In genomic region chr22:19579880-19580279, GRCh38 we compare ENCODE assay signal across 11 cellular contexts. TPM values are rescaled to one million over a fixed set of nuclear protein-coding genes. Genes with fewer than 3 reads are reported as not detected.
A peak's percentile ranks its signal among the peaks of the same experiment; 100 is the strongest.
DNase-seq lines count a peak whose midpoint lies in the region; ATAC-seq and TF ChIP-seq lines count a peak whose summit lies in the region.
"Had no signal": no experiment of that assay in that cellular context is flagged by ENCODE, and none has a peak within 500 bp of the region (broad histone marks: within the 10 kb centered on the region; RNA-seq: fewer than 3 reads in every experiment).

No MANE protein-coding gene starts in this region.

- H3K4me1 Mint-ChIP-seq in T-helper 2 cell treated with Interferon-gamma antibody and Interleukin-4, amounts not matched to agents 5 μg/mL and 100 μg/mL, for 36 hours (ENCODE audit: low read depth): peaks cover 45% of the 10 kb centered on the region

- H3K9me3 ChIP-seq in heart right ventricle: no peaks in the 10 kb centered on the region

- peak; percentile 72 for DNase-seq in activated effector memory CD4-positive, alpha-beta T cell treated with anti-CD3 and anti-CD28 coated beads, Interleukin-2, amount 50 U/mL, for 16 hours
- no peak for DNase-seq in activated effector memory CD4-positive, alpha-beta T cell treated with Interleukin-2 at 50 U/mL for 16 hours
- DNase-seq in T-helper 2 cell treated with Interferon-gamma antibody and Interleukin-4, amounts not matched to agents 5 μg/mL and 100 μg/mL, for 36 hours (ENCODE audit: low spot score): peak; percentile 57
- DNase-seq in heart right ventricle: peak; percentile 34 to 68
- DNase-seq in stimulated activated naive CD8-positive, alpha-beta T cell treated with anti-CD3 and anti-CD28 coated beads, Interleukin-15, Interleukin-2, amounts not matched to agents 100 U/mL and 50 U/mL, for 24 hours: peak; percentile 51
- DNase-seq in central memory CD4-positive, alpha-beta T cell: no peak
- no peak for DNase-seq in caudate nucleus (lab: John Stamatoyannopoulos, UW)
- no peak for DNase-seq in NCI-H1048 (lab: John Stamatoyannopoulos, UW)
- DNase-seq: activated B cell treated with CpG ODN at 0.5 μM for 24 hours had no signal

- no peak for TF ChIP-seq CTCF in heart right ventricle (IDR thresholded peaks at IDR 0.05)

- peak overlapping the region; percentile 56 for H3K4me3 Mint-ChIP-seq in T-helper 2 cell treated with Interferon-gamma antibody and Interleukin-4, amounts not matched to agents 5 μg/mL and 100 μg/mL, for 36 hours
- H3K4me3 Mint-ChIP-seq: activated B cell treated with CpG ODN at 0.5 μM for 24 hours, nephron had no signal

- no peaks in the 10 kb centered on the region for H3K9me3 Mint-ChIP-seq in T-helper 2 cell treated with Interferon-gamma antibody and Interleukin-4, amounts not matched to agents 5 μg/mL and 100 μg/mL, for 36 hours
- H3K9me3 Mint-ChIP-seq: activated B cell treated with CpG ODN at 0.5 μM for 24 hours, nephron had no signal

- 46 to 47% methylated on average over 12 of the region's 12 CpGs for WGBS in heart right ventricle, 2 donors

- H3K36me3 ChIP-seq in heart right ventricle: no peaks in the 10 kb centered on the region

- no peaks in the 10 kb centered on the region for H3K36me3 Mint-ChIP-seq in T-helper 2 cell treated with Interferon-gamma antibody and Interleukin-4, amounts not matched to agents 5 μg/mL and 100 μg/mL, for 36 hours (ENCODE audit: low read depth)

- H3K4me1 ChIP-seq in heart right ventricle: peaks cover 4 to 42% (median 32%) of the 10 kb centered on the region in 9 donors

- ATAC-seq in heart right ventricle: peak; percentile 68 to 93 (median 87)
- peak; percentile 17 for ATAC-seq in stimulated activated naive CD8-positive, alpha-beta T cell treated with anti-CD3 and anti-CD28 coated beads, Interleukin-15, Interleukin-2, amounts not matched to agents 100 U/mL and 50 U/mL, for 24 hours

- peak overlapping the region; percentile 86 for H3K27ac Mint-ChIP-seq in T-helper 2 cell treated with Interferon-gamma antibody and Interleukin-4, amounts not matched to agents 5 μg/mL and 100 μg/mL, for 36 hours
- H3K27ac Mint-ChIP-seq: activated B cell treated with CpG ODN at 0.5 μM for 24 hours, nephron had no signal

- H3K27me3 Mint-ChIP-seq in T-helper 2 cell treated with Interferon-gamma antibody and Interleukin-4, amounts not matched to agents 5 μg/mL and 100 μg/mL, for 36 hours (ENCODE audit: low read depth): no peaks in the 10 kb centered on the region

- H3K4me3 ChIP-seq in heart right ventricle: no peak overlapping the region

- H3K27ac ChIP-seq in heart right ventricle (peak overlapping the region in 9 of 10 donors; percentile 17 to 80 (median 65)), caudate nucleus (ENCODE audit: low read depth, low read length) (no peak overlapping the region)

- intact Hi-C loops in heart right ventricle (cut with DNase I): loop anchor here in 5 of 10 donors (5.0 to 10.0 kb wide), 5 partner anchors 37 to 58 kb away; partner anchors contain the start of gene CLDN5 (in 3 of the 5)

- peaks cover 0 to 20% (median 0%) of the 10 kb centered on the region in 7 donors for H3K27me3 ChIP-seq in heart right ventricle

RNA-seq across cellular contexts. Expression of gene CLDN5, which starts 55.7 kb away (rescaled TPM):
- total RNA-seq in heart right ventricle: 10 to 100 TPM; 19.8 to 72.7 (median 35.6) TPM
- 100 to 1,000 TPM in 1 of 2 donors, 10 to 100 TPM in 1; 77.3 to 102 TPM for polyA plus RNA-seq in heart right ventricle
- total RNA-seq: activated B cell treated with CpG ODN at 0.5 μM for 24 hours, chondrocyte had no signal

Comparison
In these comparisons a context has a peak if more than half of its experiments do, and no peak if none do; other contexts are left out.
1. DNase-seq: peak in activated effector memory CD4-positive, alpha-beta T cell treated with anti-CD3 and anti-CD28 coated beads, Interleukin-2, amount 50 U/mL, for 16 hours (single experiment), T-helper 2 cell treated with Interferon-gamma antibody and Interleukin-4, amounts not matched to agents 5 μg/mL and 100 μg/mL, for 36 hours (single experiment), heart right ventricle (2 of 2) and stimulated activated naive CD8-positive, alpha-beta T cell treated with anti-CD3 and anti-CD28 coated beads, Interleukin-15, Interleukin-2, amounts not matched to agents 100 U/mL and 50 U/mL, for 24 hours (single experiment); none in activated effector memory CD4-positive, alpha-beta T cell treated with Interleukin-2 at 50 U/mL for 16 hours (single experiment), central memory CD4-positive, alpha-beta T cell (single experiment), caudate nucleus (0 of 61) and NCI-H1048 (single experiment).